1 cellular context compared by ENCODE assay signal in the genomic region with DNA sequence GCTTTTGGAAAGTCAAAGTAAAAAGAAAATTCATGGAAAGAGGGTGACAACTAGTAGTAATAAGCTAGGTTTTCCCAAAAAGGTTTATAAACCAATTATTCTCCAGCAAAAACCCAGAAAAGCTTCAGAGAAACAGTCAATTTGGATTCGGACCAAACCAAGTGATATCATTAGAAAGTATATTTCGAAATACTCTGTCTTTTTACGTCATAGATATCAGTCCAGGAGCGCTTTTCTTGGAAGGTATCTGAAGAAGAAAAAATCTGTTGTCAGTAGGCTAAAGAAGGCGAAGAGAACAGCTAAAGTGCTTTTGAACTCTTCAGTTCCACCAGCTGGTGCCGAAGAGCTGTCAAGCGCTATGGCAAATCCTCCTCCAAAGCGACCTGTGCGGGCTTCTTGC.
TF ChIP-seq lines count a peak whose summit lies in the region.

No MANE protein-coding gene starts in this region.

TF ChIP-seq in GM23338, 12 proteins besides CTCF, POLR2A, EP300 and RAD21 (continued from another document):
- TF ChIP-seq, protein P1, sequence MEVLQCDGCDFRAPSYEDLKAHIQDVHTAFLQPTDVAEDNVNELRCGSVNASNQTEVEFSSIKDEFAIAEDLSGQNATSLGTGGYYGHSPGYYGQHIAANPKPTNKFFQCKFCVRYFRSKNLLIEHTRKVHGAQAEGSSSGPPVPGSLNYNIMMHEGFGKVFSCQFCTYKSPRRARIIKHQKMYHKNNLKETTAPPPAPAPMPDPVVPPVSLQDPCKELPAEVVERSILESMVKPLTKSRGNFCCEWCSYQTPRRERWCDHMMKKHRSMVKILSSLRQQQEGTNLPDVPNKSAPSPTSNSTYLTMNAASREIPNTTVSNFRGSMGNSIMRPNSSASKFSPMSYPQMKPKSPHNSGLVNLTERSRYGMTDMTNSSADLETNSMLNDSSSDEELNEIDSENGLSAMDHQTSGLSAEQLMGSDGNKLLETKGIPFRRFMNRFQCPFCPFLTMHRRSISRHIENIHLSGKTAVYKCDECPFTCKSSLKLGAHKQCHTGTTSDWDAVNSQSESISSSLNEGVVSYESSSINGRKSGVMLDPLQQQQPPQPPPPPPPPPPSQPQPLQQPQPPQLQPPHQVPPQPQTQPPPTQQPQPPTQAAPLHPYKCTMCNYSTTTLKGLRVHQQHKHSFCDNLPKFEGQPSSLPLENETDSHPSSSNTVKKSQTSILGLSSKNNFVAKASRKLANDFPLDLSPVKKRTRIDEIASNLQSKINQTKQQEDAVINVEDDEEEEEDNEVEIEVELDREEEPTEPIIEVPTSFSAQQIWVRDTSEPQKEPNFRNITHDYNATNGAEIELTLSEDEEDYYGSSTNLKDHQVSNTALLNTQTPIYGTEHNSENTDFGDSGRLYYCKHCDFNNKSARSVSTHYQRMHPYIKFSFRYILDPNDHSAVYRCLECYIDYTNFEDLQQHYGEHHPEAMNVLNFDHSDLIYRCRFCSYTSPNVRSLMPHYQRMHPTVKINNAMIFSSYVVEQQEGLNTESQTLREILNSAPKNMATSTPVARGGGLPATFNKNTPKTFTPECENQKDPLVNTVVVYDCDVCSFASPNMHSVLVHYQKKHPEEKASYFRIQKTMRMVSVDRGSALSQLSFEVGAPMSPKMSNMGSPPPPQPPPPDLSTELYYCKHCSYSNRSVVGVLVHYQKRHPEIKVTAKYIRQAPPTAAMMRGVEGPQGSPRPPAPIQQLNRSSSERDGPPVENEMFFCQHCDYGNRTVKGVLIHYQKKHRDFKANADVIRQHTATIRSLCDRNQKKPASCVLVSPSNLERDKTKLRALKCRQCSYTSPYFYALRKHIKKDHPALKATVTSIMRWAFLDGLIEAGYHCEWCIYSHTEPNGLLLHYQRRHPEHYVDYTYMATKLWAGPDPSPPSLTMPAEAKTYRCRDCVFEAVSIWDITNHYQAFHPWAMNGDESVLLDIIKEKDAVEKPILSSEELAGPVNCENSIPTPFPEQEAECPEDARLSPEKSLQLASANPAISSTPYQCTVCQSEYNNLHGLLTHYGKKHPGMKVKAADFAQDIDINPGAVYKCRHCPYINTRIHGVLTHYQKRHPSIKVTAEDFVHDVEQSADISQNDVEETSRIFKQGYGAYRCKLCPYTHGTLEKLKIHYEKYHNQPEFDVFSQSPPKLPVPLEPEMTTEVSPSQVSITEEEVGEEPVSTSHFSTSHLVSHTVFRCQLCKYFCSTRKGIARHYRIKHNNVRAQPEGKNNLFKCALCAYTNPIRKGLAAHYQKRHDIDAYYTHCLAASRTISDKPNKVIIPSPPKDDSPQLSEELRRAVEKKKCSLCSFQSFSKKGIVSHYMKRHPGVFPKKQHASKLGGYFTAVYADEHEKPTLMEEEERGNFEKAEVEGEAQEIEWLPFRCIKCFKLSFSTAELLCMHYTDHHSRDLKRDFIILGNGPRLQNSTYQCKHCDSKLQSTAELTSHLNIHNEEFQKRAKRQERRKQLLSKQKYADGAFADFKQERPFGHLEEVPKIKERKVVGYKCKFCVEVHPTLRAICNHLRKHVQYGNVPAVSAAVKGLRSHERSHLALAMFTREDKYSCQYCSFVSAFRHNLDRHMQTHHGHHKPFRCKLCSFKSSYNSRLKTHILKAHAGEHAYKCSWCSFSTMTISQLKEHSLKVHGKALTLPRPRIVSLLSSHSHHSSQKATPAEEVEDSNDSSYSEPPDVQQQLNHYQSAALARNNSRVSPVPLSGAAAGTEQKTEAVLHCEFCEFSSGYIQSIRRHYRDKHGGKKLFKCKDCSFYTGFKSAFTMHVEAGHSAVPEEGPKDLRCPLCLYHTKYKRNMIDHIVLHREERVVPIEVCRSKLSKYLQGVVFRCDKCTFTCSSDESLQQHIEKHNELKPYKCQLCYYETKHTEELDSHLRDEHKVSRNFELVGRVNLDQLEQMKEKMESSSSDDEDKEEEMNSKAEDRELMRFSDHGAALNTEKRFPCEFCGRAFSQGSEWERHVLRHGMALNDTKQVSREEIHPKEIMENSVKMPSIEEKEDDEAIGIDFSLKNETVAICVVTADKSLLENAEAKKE (CRISPR knock-in tag; IDR thresholded peaks at IDR 0.05), result no peak
- TF ChIP-seq ZNF114 (CRISPR knock-in tag; IDR thresholded peaks at IDR 0.05) (no peak), EZH2phosphoT487 (IDR thresholded peaks at IDR 0.05; ENCODE audit: unreplicated experiment) (no peak)
- TF ChIP-seq, protein P2, sequence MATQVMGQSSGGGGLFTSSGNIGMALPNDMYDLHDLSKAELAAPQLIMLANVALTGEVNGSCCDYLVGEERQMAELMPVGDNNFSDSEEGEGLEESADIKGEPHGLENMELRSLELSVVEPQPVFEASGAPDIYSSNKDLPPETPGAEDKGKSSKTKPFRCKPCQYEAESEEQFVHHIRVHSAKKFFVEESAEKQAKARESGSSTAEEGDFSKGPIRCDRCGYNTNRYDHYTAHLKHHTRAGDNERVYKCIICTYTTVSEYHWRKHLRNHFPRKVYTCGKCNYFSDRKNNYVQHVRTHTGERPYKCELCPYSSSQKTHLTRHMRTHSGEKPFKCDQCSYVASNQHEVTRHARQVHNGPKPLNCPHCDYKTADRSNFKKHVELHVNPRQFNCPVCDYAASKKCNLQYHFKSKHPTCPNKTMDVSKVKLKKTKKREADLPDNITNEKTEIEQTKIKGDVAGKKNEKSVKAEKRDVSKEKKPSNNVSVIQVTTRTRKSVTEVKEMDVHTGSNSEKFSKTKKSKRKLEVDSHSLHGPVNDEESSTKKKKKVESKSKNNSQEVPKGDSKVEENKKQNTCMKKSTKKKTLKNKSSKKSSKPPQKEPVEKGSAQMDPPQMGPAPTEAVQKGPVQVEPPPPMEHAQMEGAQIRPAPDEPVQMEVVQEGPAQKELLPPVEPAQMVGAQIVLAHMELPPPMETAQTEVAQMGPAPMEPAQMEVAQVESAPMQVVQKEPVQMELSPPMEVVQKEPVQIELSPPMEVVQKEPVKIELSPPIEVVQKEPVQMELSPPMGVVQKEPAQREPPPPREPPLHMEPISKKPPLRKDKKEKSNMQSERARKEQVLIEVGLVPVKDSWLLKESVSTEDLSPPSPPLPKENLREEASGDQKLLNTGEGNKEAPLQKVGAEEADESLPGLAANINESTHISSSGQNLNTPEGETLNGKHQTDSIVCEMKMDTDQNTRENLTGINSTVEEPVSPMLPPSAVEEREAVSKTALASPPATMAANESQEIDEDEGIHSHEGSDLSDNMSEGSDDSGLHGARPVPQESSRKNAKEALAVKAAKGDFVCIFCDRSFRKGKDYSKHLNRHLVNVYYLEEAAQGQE (IDR thresholded peaks at IDR 0.05; ENCODE audit: unreplicated experiment), result no peak
TF ChIP-seq in GM23338: peak in this region for 0.
